14 cellular contexts compared by ENCODE assay signal in the genomic region with DNA sequence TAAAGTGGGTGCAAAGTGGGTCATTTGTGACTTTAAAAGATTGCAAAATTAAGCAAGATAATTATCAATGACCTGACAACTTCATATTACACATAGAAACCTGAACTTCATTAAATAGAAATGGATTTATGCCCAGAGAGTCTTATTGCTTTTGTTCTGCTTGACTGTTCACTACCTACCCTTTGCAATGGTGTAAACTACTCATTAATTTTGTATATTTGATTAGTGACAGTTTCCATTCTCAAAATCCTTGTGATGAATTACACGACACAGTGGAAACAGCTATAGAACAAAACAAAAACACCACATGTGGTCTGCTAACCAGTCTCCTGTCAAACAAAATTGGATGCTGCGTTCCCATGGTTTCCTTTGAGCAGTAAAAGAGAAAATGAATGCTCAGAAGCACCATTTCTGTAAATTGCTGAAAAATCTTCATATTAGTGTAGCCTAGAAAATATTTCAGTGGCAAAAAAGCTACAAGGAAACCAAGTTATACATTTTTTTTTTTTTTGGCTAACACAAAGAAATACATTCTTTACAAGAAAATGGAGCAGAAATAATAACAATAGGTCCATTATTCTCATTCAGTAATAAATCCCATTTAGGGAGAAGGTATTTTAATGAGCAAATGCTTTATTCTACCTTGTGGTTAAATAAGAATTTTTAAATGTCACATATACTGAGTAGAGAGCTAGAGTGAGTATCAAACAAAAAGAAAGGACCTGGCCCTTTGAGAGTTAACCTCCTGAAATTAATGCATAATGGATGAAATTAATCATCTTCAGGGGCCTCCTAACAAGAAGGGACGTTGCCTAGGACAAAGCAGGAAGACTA.
A peak's percentile ranks its signal among the peaks of the same experiment; 100 is the strongest.
DNase-seq lines count a peak whose midpoint lies in the region; ATAC-seq, FAIRE-seq and TF ChIP-seq lines count a peak whose summit lies in the region.
"Had no signal": no experiment of that assay in that cellular context is flagged by ENCODE, and none has a peak within 500 bp of the region (broad histone marks: within the 10 kb centered on the region; RNA-seq: fewer than 3 reads in every experiment).

No MANE protein-coding gene starts in this region.

- POLR2A ChIA-PET in HepG2 (lab: Yijun Ruan, JAX): no interaction called here

- no peak for TF ChIP-seq EP300 in HepG2 (IDR thresholded peaks at IDR 0.05; ENCODE audit: low read depth in 2 of 2, low read length in 2 of 2)
- no peak for TF ChIP-seq EP300 in HepG2 (CRISPR knock-in tag; IDR thresholded peaks at IDR 0.05; ENCODE audit: borderline replicate concordance)

- TF ChIP-seq CTCF in HepG2 (CRISPR knock-in tag; IDR thresholded peaks at IDR 0.05) (no peak), right lobe of liver (IDR thresholded peaks at IDR 0.05) (no peak)

- no peaks in the 10 kb centered on the region for H3K79me2 ChIP-seq in HepG2 (ENCODE audit: insufficient read depth, low read length)

- WGBS in HepG2 (ENCODE audit: low lambda C conversion rate): 91% methylated on average over 3 of the region's 3 CpGs
- 74% methylated on average over 3 of the region's 3 CpGs for WGBS in right lobe of liver (ENCODE audit: insufficient coverage, low coverage, low lambda C conversion rate, missing lambda C conversion rate)

- H3K27me3 ChIP-seq in HepG2 (ENCODE audit: control insufficient read depth in 1 of 2, insufficient read depth in 2 of 2, low read length in 2 of 2) (no peaks in the 10 kb centered on the region), right lobe of liver (no peaks in the 10 kb centered on the region)
- H3K27me3 ChIP-seq: gastroesophageal sphincter, suprapubic skin had no signal

- H4K20me1 ChIP-seq in HepG2 (ENCODE audit: insufficient read depth, low read length): no peaks in the 10 kb centered on the region

- ATAC-seq in HepG2 (no peak), right lobe of liver (no peak), left colon (no peak)
- ATAC-seq: activated CD8-positive, alpha-beta memory T cell treated with anti-CD3 and anti-CD28 coated beads, Interleukin-2, amount 10 ng/mL, durations not matched to agents 7 days and 5 days; gastroesophageal sphincter had no signal

- H3K9ac ChIP-seq in HepG2 (ENCODE audit: insufficient read depth, low read depth, low read length): no peak overlapping the region

- intact Hi-C loops in HepG2 (cut with micrococcal nuclease; ENCODE audit: unreplicated experiment) (no loop called here), right lobe of liver (cut with DNase I) (no loop called here), left colon (cut with DNase I, micrococcal nuclease) (no loop called here)

- DNase-seq in HepG2 (ENCODE audit: low spot score) (no peak), right lobe of liver (no peak), NCI-H69 (lab: John Stamatoyannopoulos, UW) (peak; percentile 93), cerebellar cortex (ENCODE audit: low spot score) (peak; percentile 3), DMS79 (lab: John Stamatoyannopoulos, UW) (no peak), T1000 (lab: John Stamatoyannopoulos, UW) (no peak), NCI-H128 (lab: John Stamatoyannopoulos, UW; ENCODE audit: unreplicated experiment) (no peak), left colon (no peak)
- DNase-seq: activated B cell treated with CpG ODN at 0.5 μM for 24 hours; activated CD8-positive, alpha-beta memory T cell treated with anti-CD3 and anti-CD28 coated beads, Interleukin-2, amount 10 ng/mL, durations not matched to agents 7 days and 5 days; activated naive CD4-positive, alpha-beta T cell; midbrain had no signal

- TF ChIP-seq POLR2A in HepG2 (IDR thresholded peaks at IDR 0.05; ENCODE audit: insufficient read depth in 1 of 2, low read depth in 2 of 2, low read length in 2 of 2) (no peak), right lobe of liver (IDR thresholded peaks at IDR 0.05) (no peak)

- in situ Hi-C loops in HepG2 (cut with HindIII; ENCODE audit: extremely low pct_ligation_motif_present, low pct_unique_long_range_greater_than_20kb): no loop called here

- no peaks in the 10 kb centered on the region for H3K36me3 ChIP-seq in HepG2 (replicated peaks in 1 of 2; ENCODE audit: control insufficient read depth in 1 of 2, insufficient read depth in 2 of 2, low read length in 2 of 2)
- H3K36me3 ChIP-seq in right lobe of liver: no peaks in the 10 kb centered on the region
- H3K36me3 ChIP-seq: gastroesophageal sphincter, suprapubic skin had no signal

- peaks cover 46% of the 10 kb centered on the region for H3K4me1 ChIP-seq in HepG2 (ENCODE audit: insufficient read depth, low read length)
- peaks cover 0 to 10% (median 0%) of the 10 kb centered on the region in 4 donors for H3K4me1 ChIP-seq in right lobe of liver
- H3K4me1 ChIP-seq: suprapubic skin had no signal

- no peak for FAIRE-seq in HepG2 (lab: Jason Lieb, UNC)

- H3K9me3 ChIP-seq in HepG2 (ENCODE audit: low read length): no peaks in the 10 kb centered on the region
- H3K9me3 ChIP-seq in right lobe of liver: no peaks in the 10 kb centered on the region
- H3K9me3 ChIP-seq: gastroesophageal sphincter, suprapubic skin had no signal

- H2AFZ ChIP-seq in HepG2 (ENCODE audit: low read length): no peak overlapping the region

- peak overlapping the region; percentile 48; the same call in 1 of the 2 replicates for H3K4me2 ChIP-seq in HepG2 (ENCODE audit: low read depth, low read length)

- BruUV-seq in HepG2 (replicated peaks; lab: Mats Ljungman, UMichigan): no TSS peak

- CTCF ChIA-PET in HepG2 (lab: Yijun Ruan, JAX; ENCODE audit: low intra/inter-chr PET ratio, low total read pairs): no interaction called here

- H3K4me3 ChIP-seq in HepG2 (replicated peaks in 1 of 3; ENCODE audit: insufficient read depth in 1 of 3, low read depth in 2 of 3, low read length in 3 of 3) (no peak overlapping the region), right lobe of liver (no peak overlapping the region)
- H3K4me3 ChIP-seq: gastroesophageal sphincter, suprapubic skin had no signal

- H3K27ac ChIP-seq in HepG2 (ENCODE audit: extremely low read length, insufficient read depth, low read length) (peak overlapping the region; percentile 57), right lobe of liver (no peak overlapping the region)
- H3K27ac ChIP-seq: gastroesophageal sphincter, suprapubic skin had no signal

- TF ChIP-seq RAD21 in HepG2 (CRISPR knock-in tag; IDR thresholded peaks at IDR 0.05): no peak

TF ChIP-seq in HepG2, 621 proteins besides CTCF, POLR2A, EP300 and RAD21:
- TF ChIP-seq CREB1 (IDR thresholded peaks at IDR 0.05) (no peak), CREB1 (CRISPR knock-in tag; IDR thresholded peaks at IDR 0.05) (0 out of 2 replicates have a peak, but pooled peaks have one; percentile 17), THYN1 (CRISPR knock-in tag; IDR thresholded peaks at IDR 0.05; ENCODE audit: borderline replicate concordance, low read depth) (no peak)
- TF ChIP-seq, protein P1, sequence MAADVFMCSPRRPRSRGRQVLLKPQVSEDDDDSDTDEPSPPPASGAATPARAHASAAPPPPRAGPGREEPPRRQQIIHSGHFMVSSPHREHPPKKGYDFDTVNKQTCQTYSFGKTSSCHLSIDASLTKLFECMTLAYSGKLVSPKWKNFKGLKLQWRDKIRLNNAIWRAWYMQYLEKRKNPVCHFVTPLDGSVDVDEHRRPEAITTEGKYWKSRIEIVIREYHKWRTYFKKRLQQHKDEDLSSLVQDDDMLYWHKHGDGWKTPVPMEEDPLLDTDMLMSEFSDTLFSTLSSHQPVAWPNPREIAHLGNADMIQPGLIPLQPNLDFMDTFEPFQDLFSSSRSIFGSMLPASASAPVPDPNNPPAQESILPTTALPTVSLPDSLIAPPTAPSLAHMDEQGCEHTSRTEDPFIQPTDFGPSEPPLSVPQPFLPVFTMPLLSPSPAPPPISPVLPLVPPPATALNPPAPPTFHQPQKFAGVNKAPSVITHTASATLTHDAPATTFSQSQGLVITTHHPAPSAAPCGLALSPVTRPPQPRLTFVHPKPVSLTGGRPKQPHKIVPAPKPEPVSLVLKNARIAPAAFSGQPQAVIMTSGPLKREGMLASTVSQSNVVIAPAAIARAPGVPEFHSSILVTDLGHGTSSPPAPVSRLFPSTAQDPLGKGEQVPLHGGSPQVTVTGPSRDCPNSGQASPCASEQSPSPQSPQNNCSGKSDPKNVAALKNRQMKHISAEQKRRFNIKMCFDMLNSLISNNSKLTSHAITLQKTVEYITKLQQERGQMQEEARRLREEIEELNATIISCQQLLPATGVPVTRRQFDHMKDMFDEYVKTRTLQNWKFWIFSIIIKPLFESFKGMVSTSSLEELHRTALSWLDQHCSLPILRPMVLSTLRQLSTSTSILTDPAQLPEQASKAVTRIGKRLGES (CRISPR knock-in tag; IDR thresholded peaks at IDR 0.05; ENCODE audit: borderline replicate concordance): 0 out of 2 replicates have a peak, but pooled peaks have one; percentile 25

Comparison
In these comparisons a context has a peak if more than half of its experiments do, and no peak if none do; other contexts are left out.
1. DNase-seq: peak in NCI-H69 (single experiment) and cerebellar cortex (single experiment); none in HepG2 (single experiment), right lobe of liver (0 of 3), DMS79 (single experiment), T1000 (single experiment), NCI-H128 (single experiment) and left colon (0 of 2).